ENCODE assay signal across 8 cellular contexts in genomic region chr7:134513169-134513752, GRCh38. TPM values are rescaled to one million over a fixed set of nuclear protein-coding genes. Genes with fewer than 3 reads are reported as not detected.
A peak's percentile ranks its signal among the peaks of the same experiment; 100 is the strongest.
DNase-seq lines count a peak whose midpoint lies in the region; ATAC-seq, FAIRE-seq and TF ChIP-seq lines count a peak whose summit lies in the region.

No MANE protein-coding gene starts in this region.

- 41 to 46% methylated on average over 9 of the region's 9 CpGs for WGBS in pancreas, 2 donors

- no peaks in the 10 kb centered on the region for H3K4me1 ChIP-seq in pancreas

- DNase-seq in D721Med (ENCODE audit: insufficient read length, low spot score) = no peak
- DNase-seq in NCI-H2227 treated with DMSO at 0.1 percent for 48 hours (lab: John Stamatoyannopoulos, UW) = peak; percentile 11
- peak; percentile 63 for DNase-seq in activated CD8-positive, alpha-beta memory T cell treated with anti-CD3 and anti-CD28 coated beads, Interleukin-2, amount 50 U/mL, for 48 hours
- DNase-seq in fibroblast of the conjunctiva (ENCODE audit: low read depth) = peak; percentile 32
- peak in 3 of 6 donors; percentile 19 to 64 (median 35) for DNase-seq in pancreas
- no peak for DNase-seq in posterior vena cava (ENCODE audit: low spot score)

- intact Hi-C loops in pancreas (cut with DNase I) = loop anchor here in 2 of 3 donors (5.0 to 10.0 kb wide), 2 partner anchors 76 to 78 kb away; no protein-coding TSS in a partner anchor
- intact Hi-C loops in posterior vena cava (cut with DNase I) = loop anchor here (10.0 kb wide), 1 partner anchor 92 kb away; no protein-coding TSS in a partner anchor

- H3K27ac ChIP-seq in pancreas = no peak overlapping the region

- TF ChIP-seq CTCF in D721Med (IDR thresholded peaks at IDR 0.05; ENCODE audit: insufficient read depth, missing control alignments) (peak; percentile 82), pancreas (IDR thresholded peaks at IDR 0.05) (peak; percentile 13 to 45 (median 38))

- ATAC-seq in GM21390 (IDR thresholded peaks at IDR 0.05; ENCODE audit: unreplicated experiment) = peak; percentile 50
- peak; percentile 68 to 87 (median 84) for ATAC-seq in pancreas
- no peak for ATAC-seq in GM19452 (IDR thresholded peaks at IDR 0.05; ENCODE audit: unreplicated experiment)

- H3K36me3 ChIP-seq in pancreas = no peaks in the 10 kb centered on the region

- no peak for FAIRE-seq in D721Med (lab: Jason Lieb, UNC)
- no peak for FAIRE-seq in pancreas (lab: Jason Lieb, UNC)

- no peaks in the 10 kb centered on the region for H3K9me3 ChIP-seq in pancreas

- no peaks in the 10 kb centered on the region for H3K27me3 ChIP-seq in pancreas

- H3K4me3 ChIP-seq in pancreas = no peak overlapping the region

RNA-seq across cellular contexts. Expression of gene AKR1B10, which starts 14.1 kb away (rescaled TPM):
- total RNA-seq in pancreas (1 to 10 TPM in 2 of 6 donors, under 1 TPM in 3, not detected in 1; 0.28 to 2.8 (median 0.35) TPM), posterior vena cava (under 1 TPM in 1 of 2 donors, not detected in 1; 0.48 TPM)
- polyA plus RNA-seq in pancreas = under 1 TPM in 1 of 2 donors, not detected in 1; 0.66 TPM

RNA-seq across cellular contexts. Expression of gene AKR1B15, which starts 35.6 kb away (rescaled TPM):
- total RNA-seq in pancreas (under 1 TPM in 1 of 6 donors, not detected in 5; 0.25 TPM), posterior vena cava (under 1 TPM in 1 of 2 donors, not detected in 1; 0.29 TPM)
- polyA plus RNA-seq in pancreas = not detected

RNA-seq across cellular contexts. Expression of gene AKR1B1, which starts 54.4 kb away (rescaled TPM):
- total RNA-seq in pancreas = 10 to 100 TPM; 13.2 to 47.1 (median 19.2) TPM
- polyA plus RNA-seq in pancreas = 10 to 100 TPM; 17.5 to 34.8 TPM
- 10 to 100 TPM; 53.7 to 67.0 TPM for total RNA-seq in posterior vena cava

Comparison
In these comparisons a context has a peak if more than half of its experiments do, and no peak if none do; other contexts are left out.
1. DNase-seq: peak in NCI-H2227 treated with DMSO at 0.1 percent for 48 hours (single experiment), activated CD8-positive, alpha-beta memory T cell treated with anti-CD3 and anti-CD28 coated beads, Interleukin-2, amount 50 U/mL, for 48 hours (single experiment) and fibroblast of the conjunctiva (single experiment); none in D721Med (single experiment) and posterior vena cava (single experiment).